Comparison of ENCODE assay signal across 21 cellular contexts in genomic region chr1:154744352-154744751, GRCh38.
DNase-seq lines count a peak whose midpoint lies in the region; ATAC-seq, FAIRE-seq and TF ChIP-seq lines count a peak whose summit lies in the region.
"Had no signal": no experiment of that assay in that cellular context is flagged by ENCODE, and none has a peak within 500 bp of the region (broad histone marks: within the 10 kb centered on the region; RNA-seq: fewer than 3 reads in every experiment).

No MANE protein-coding gene starts in this region.

- peak overlapping the region; percentile 48 for H4K91ac ChIP-seq in H1 (replicated peaks; ENCODE audit: insufficient read length, low read length)

- no peak overlapping the region for H3K27ac ChIP-seq in KMS-11
- no peak overlapping the region for H3K27ac ChIP-seq in H1 (ENCODE audit: low read depth, low read length)
- H3K27ac ChIP-seq in stomach: no peak overlapping the region
- H3K27ac ChIP-seq: GM23248, SJSA1 had no signal

- no peak for ATAC-seq in GM21447 (IDR thresholded peaks at IDR 0.05; ENCODE audit: unreplicated experiment)
- ATAC-seq in stimulated activated effector memory CD8-positive, alpha-beta T cell treated with anti-CD3 and anti-CD28 coated beads, Interleukin-12 subunit alpha, Interleukin-12 subunit beta, amount 100 ng/mL, for 72 hours: no peak
- ATAC-seq: Right ventricle myocardium inferior had no signal

- H2BK5ac ChIP-seq in H1 (ENCODE audit: low read depth, low read length): peak overlapping the region; percentile 19; the same call in 1 of the 2 replicates

- H3K4me3 ChIP-seq in KMS-11 (IDR thresholded peaks at IDR 0.05; ENCODE audit: insufficient read depth, low read depth, low read length) (peak overlapping the region; percentile 67), H1 (ENCODE audit: extremely low read depth in 1 of 4, insufficient read depth in 2 of 4, low read depth in 3 of 4, low read length in 4 of 4) (no peak overlapping the region), stomach (no peak overlapping the region)
- H3K4me3 ChIP-seq: GM12878, GM23248, HAP-1, SJSA1 had no signal

- H3K27me3 ChIP-seq in KMS-11 (ENCODE audit: insufficient read depth, low read depth) (peaks cover 96% of the 10 kb centered on the region), H1 (replicated peaks in 1 of 4; ENCODE audit: control insufficient read depth in 3 of 4, extremely low read depth in 1 of 4, insufficient read depth in 3 of 4, low read length in 3 of 4) (no peaks in the 10 kb centered on the region), stomach (peaks cover 0 to 50% (median 0%) of the 10 kb centered on the region in 3 donors)

- no peak overlapping the region for H3K4me3 Mint-ChIP-seq in stimulated activated effector memory CD8-positive, alpha-beta T cell treated with anti-CD3 and anti-CD28 coated beads, Interleukin-12 subunit alpha, Interleukin-12 subunit beta, amount 100 ng/mL, for 72 hours

- no peak overlapping the region for H3K56ac ChIP-seq in H1 (replicated peaks; ENCODE audit: insufficient read length, low read depth, low read length)

- H2BK20ac ChIP-seq in H1 (ENCODE audit: low read length): no peak overlapping the region

- H2BK120ac ChIP-seq in H1 (replicated peaks; ENCODE audit: low read depth, low read length): no peak overlapping the region

- H2BK15ac ChIP-seq in H1 (ENCODE audit: low read length): no peak overlapping the region

- peaks cover 56% of the 10 kb centered on the region for H3K4me1 Mint-ChIP-seq in stimulated activated effector memory CD8-positive, alpha-beta T cell treated with anti-CD3 and anti-CD28 coated beads, Interleukin-12 subunit alpha, Interleukin-12 subunit beta, amount 100 ng/mL, for 72 hours

- H4K20me1 ChIP-seq in KMS-11 (ENCODE audit: insufficient read depth) (0 out of 2 replicates have a peak, but pooled peaks cover 9% of the 10 kb centered on the region), H1 (replicated peaks in 1 of 2; ENCODE audit: control insufficient read depth in 1 of 2, insufficient read depth in 2 of 2, low read length in 2 of 2) (no peaks in the 10 kb centered on the region)

- TF ChIP-seq POLR2A in H1 (IDR thresholded peaks at IDR 0.05; ENCODE audit: control extremely low read depth in 1 of 2, low read depth in 2 of 2, low read length in 2 of 2): no peak
- TF ChIP-seq POLR2A in stomach (IDR thresholded peaks at IDR 0.05): no peak

- H3K9ac ChIP-seq in KMS-11: no peak overlapping the region
- no peak overlapping the region for H3K9ac ChIP-seq in H1 (replicated peaks in 1 of 4; ENCODE audit: extremely low read depth in 1 of 4, low read depth in 3 of 4, low read length in 3 of 4)
- H3K9ac ChIP-seq: GM23248 had no signal

- no peak overlapping the region for H2BK12ac ChIP-seq in H1 (ENCODE audit: low read depth, low read length)

- H4K8ac ChIP-seq in H1 (ENCODE audit: extremely low read depth, insufficient read depth, low read length): no peak overlapping the region

- no peak overlapping the region for H3K27ac Mint-ChIP-seq in stimulated activated effector memory CD8-positive, alpha-beta T cell treated with anti-CD3 and anti-CD28 coated beads, Interleukin-12 subunit alpha, Interleukin-12 subunit beta, amount 100 ng/mL, for 72 hours

- H2AFZ ChIP-seq in KMS-11 (ENCODE audit: low read depth) (no peak overlapping the region), H1 (ENCODE audit: low read length) (no peak overlapping the region)
- H2AFZ ChIP-seq: GM23248 had no signal

- FAIRE-seq in H1 (lab: Jason Lieb, UNC): no peak
- FAIRE-seq: GM12878 had no signal

- no peak for TF ChIP-seq CTCF in KMS-11 (conservative IDR thresholded peaks at IDR 0.05; ENCODE audit: low read depth, low read length)
- TF ChIP-seq CTCF in H1 (IDR thresholded peaks at IDR 0.05; ENCODE audit: control extremely low read depth in 1 of 3, insufficient read depth in 1 of 3, low read depth in 1 of 3, low read length in 3 of 3): no peak
- TF ChIP-seq CTCF in stomach (IDR thresholded peaks at IDR 0.05): no peak

- no peaks in the 10 kb centered on the region for H3K36me3 Mint-ChIP-seq in stimulated activated effector memory CD8-positive, alpha-beta T cell treated with anti-CD3 and anti-CD28 coated beads, Interleukin-12 subunit alpha, Interleukin-12 subunit beta, amount 100 ng/mL, for 72 hours

- H3K18ac ChIP-seq in H1 (ENCODE audit: extremely low read depth, low read length): no peak overlapping the region

- no peak overlapping the region for H3K14ac ChIP-seq in H1 (ENCODE audit: insufficient read length)

- no peaks in the 10 kb centered on the region for H3K9me3 Mint-ChIP-seq in stimulated activated effector memory CD8-positive, alpha-beta T cell treated with anti-CD3 and anti-CD28 coated beads, Interleukin-12 subunit alpha, Interleukin-12 subunit beta, amount 100 ng/mL, for 72 hours

- POLR2A ChIA-PET in H1 (lab: Charles Lee; ENCODE audit: partially characterized antibody): no interaction called here

- DNase-seq in Ammon's horn (ENCODE audit: low spot score) (peak; percentile 76), H1 (ENCODE audit: low read depth in 1 of 2, low spot score in 2 of 2) (no peak), medulla oblongata (ENCODE audit: extremely low spot score) (peak; percentile 77), stomach (no peak), NCI-H2081 treated with DMSO at 0.1 percent for 48 hours (lab: John Stamatoyannopoulos, UW) (no peak)
- no peak for DNase-seq in stimulated activated effector memory CD8-positive, alpha-beta T cell treated with anti-CD3 and anti-CD28 coated beads, Interleukin-12 subunit alpha, Interleukin-12 subunit beta, amount 100 ng/mL, for 72 hours (ENCODE audit: low spot score in 2 of 2)
- DNase-seq: 8988T, GM23248, IMR-90, NCI-H1105, NCI-H146, NCI-H2029 treated with DMSO at 0.1 percent for 48 hours, NCI-H2171 treated with DMSO at 0.1 percent for 48 hours, NCI-H524 treated with DMSO at 0.1 percent for 48 hours, NCI-H82 had no signal

- peaks cover 70% of the 10 kb centered on the region for H3K4me1 ChIP-seq in KMS-11 (ENCODE audit: low read depth, poor library complexity, severe bottlenecking)
- H3K4me1 ChIP-seq in H1 (replicated peaks in 1 of 4; ENCODE audit: control insufficient read depth in 3 of 4, insufficient read depth in 4 of 4, low read length in 3 of 4): peaks cover 0 to 24% (median 12%) of the 10 kb centered on the region in 4 experiments; a peak in 6 of 7 replicates
- peaks cover 8 to 28% (median 19%) of the 10 kb centered on the region in 4 donors for H3K4me1 ChIP-seq in stomach
- H3K4me1 ChIP-seq: SJSA1 had no signal

- no peak overlapping the region for H4K5ac ChIP-seq in H1 (ENCODE audit: insufficient read length, low read depth, low read length)

- H3K4me2 ChIP-seq in KMS-11 (peak overlapping the region; percentile 71), H1 (ENCODE audit: insufficient read depth in 1 of 2, low read depth in 2 of 2, low read length in 2 of 2) (no peak overlapping the region)

- WGBS in H1 (ENCODE audit: extremely low coverage in 1 of 2, insufficient coverage in 1 of 2, insufficient read length in 1 of 2, insufficient replicate concordance in 2 of 2, low coverage in 1 of 2, low lambda C conversion rate in 2 of 2, missing lambda C conversion rate in 1 of 2), 2 experiments: 84% methylated on average over 7 of the region's 7 CpGs; no CpG with 5 or more reads in 1 of the 2 experiments
- 67 to 94% (median 83%) methylated on average over 7 of the region's 7 CpGs for WGBS in stomach, 5 donors

- intact Hi-C loops in stomach (cut with DNase I; ENCODE audit: low total_unique reads): loop anchor here (10.0 kb wide), 1 partner anchor 180 kb away; the partner anchor contains the start of gene CHRNB2

- no peaks in the 10 kb centered on the region for H3K23me2 ChIP-seq in H1 (ENCODE audit: low read depth, low read length)

- H3K4ac ChIP-seq in H1 (replicated peaks; ENCODE audit: insufficient read length, low read depth, low read length): no peak overlapping the region

- H3K79me1 ChIP-seq in H1 (ENCODE audit: low read depth, low read length): no peaks in the 10 kb centered on the region

- CTCF ChIA-PET in H1 (lab: Charles Lee; ENCODE audit: partially characterized antibody): interaction anchor here (0.9 to 5.6 kb wide), 25 partner anchors 10 to 372 kb away, joined by 3 to 30 read pairs (median 4); partner anchors contain the start of gene PMVK

- TF ChIP-seq RAD21 in H1 (IDR thresholded peaks at IDR 0.05 in 1 of 2, conservative IDR thresholded peaks at IDR 0.05 in 1 of 2; ENCODE audit: low read depth in 2 of 2, low read length in 2 of 2): no peak

- TF ChIP-seq EP300 in H1 (IDR thresholded peaks at IDR 0.05; ENCODE audit: borderline replicate concordance in 1 of 2, low read depth in 2 of 2, low read length in 2 of 2) (no peak), stomach (IDR thresholded peaks at IDR 0.05) (no peak)

- H3K23ac ChIP-seq in H1 (ENCODE audit: insufficient read length): no peak overlapping the region

- peaks cover 4 to 8% of the 10 kb centered on the region in 2 experiments; a peak in 3 of 4 replicates for H3K9me3 ChIP-seq in H1 (ENCODE audit: insufficient read depth in 2 of 2, low read depth in 1 of 2, low read length in 1 of 2)
- H3K9me3 ChIP-seq in stomach: no peaks in the 10 kb centered on the region
- H3K9me3 ChIP-seq: SJSA1 had no signal

- no peaks in the 10 kb centered on the region for H3K79me2 ChIP-seq in KMS-11 (ENCODE audit: insufficient read depth, low read depth)
- no peaks in the 10 kb centered on the region for H3K79me2 ChIP-seq in H1 (ENCODE audit: control insufficient read depth in 1 of 2, insufficient read depth in 2 of 2, low read length in 2 of 2)

- H2AK5ac ChIP-seq in H1 (ENCODE audit: low read depth, low read length): no peak overlapping the region

- H3K36me3 ChIP-seq in KMS-11 (ENCODE audit: insufficient read depth) (no peaks in the 10 kb centered on the region), H1 (ENCODE audit: control insufficient read depth in 2 of 4, insufficient read depth in 4 of 4, low read length in 3 of 4) (no peaks in the 10 kb centered on the region), stomach (no peaks in the 10 kb centered on the region)
- H3K36me3 ChIP-seq: HAP-1, SJSA1 had no signal

Comparison
In these comparisons a context has a peak if more than half of its experiments do, and no peak if none do; other contexts are left out.
1. DNase-seq: peak in Ammon's horn (single experiment) and medulla oblongata (single experiment); none in H1 (0 of 2), stomach (single experiment), NCI-H2081 treated with DMSO at 0.1 percent for 48 hours (single experiment) and stimulated activated effector memory CD8-positive, alpha-beta T cell treated with anti-CD3 and anti-CD28 coated beads, Interleukin-12 subunit alpha, Interleukin-12 subunit beta, amount 100 ng/mL, for 72 hours (0 of 2).